23 cellular contexts compared by ENCODE assay signal in the genomic region with DNA sequence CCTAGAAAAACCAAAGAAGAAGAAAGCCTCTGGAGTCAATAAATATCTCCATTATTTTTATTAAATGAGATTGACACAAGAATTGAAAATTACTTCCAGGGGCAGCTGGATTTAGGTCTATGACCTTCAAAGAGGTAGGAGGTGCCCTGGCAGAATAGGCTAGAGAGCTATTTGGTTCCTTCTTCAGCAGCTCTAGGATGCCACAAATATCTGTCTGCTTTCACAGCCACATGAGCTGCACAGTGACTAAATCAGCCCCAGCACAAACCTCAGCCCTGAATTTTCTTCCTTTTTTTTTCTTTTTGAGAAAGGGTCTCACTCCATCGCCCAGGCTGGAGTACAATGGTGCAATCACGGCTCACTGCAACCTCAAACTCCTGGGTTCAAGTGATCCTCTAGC.
"Had no signal": no experiment of that assay in that cellular context is flagged by ENCODE, and none has a peak within 500 bp of the region (broad histone marks: within the 10 kb centered on the region; RNA-seq: fewer than 3 reads in every experiment).

No MANE protein-coding gene starts in this region.

- H3K36me3 ChIP-seq: adrenal gland, SJCRH30 had no signal

- H3K9ac ChIP-seq: SK-N-SH had no signal

- H3K9me3 ChIP-seq: adrenal gland, SJCRH30, SK-N-SH had no signal

- H3K4me2 ChIP-seq: SK-N-SH had no signal

- H3K27ac ChIP-seq: adrenal gland, SJCRH30 had no signal

- H3K27me3 ChIP-seq: adrenal gland, SJCRH30 had no signal

- ATAC-seq: activated CD8-positive, alpha-beta T cell treated with anti-CD3 and anti-CD28 coated beads, Interleukin-2, amount 10 ng/mL, durations not matched to agents 7 days and 5 days; WTC11 had no signal

- H3K4me3 ChIP-seq: adrenal gland, SJCRH30 had no signal

- H3K4me1 ChIP-seq: adrenal gland, SJCRH30 had no signal

- DNase-seq: activated CD4-positive, alpha-beta T cell treated with anti-CD3 and anti-CD28 coated beads, Interleukin-2, amount 50 U/mL, for 4 hours; activated CD4-positive, CD25-positive, alpha-beta regulatory T cell treated with anti-CD3 and anti-CD28 coated beads, Interleukin-2, amount 50 U/mL, for 72 hours; activated CD8-positive, alpha-beta memory T cell treated with anti-CD3 and anti-CD28 coated beads, Interleukin-2, amount 50 U/mL, for 48 hours; activated CD8-positive, alpha-beta T cell treated with anti-CD3 and anti-CD28 coated beads, Interleukin-2, amount 10 ng/mL, durations not matched to agents 7 days and 5 days; activated naive CD4-positive, alpha-beta T cell treated with anti-CD3 and anti-CD28 coated beads, Interleukin-2, amount 50 U/mL, for 16 hours; activated naive CD8-positive, alpha-beta T cell treated with anti-CD3 and anti-CD28 coated beads, Interleukin-2, amount 10 ng/mL, durations not matched to agents 7 days and 5 days; activated T-cell treated with anti-CD3 and anti-CD28 coated beads, Interleukin-2, amount 50 U/mL, for 1 hour; adrenal gland; anterior cingulate cortex; cerebellar nuclear complex; Kasumi-1; KBM-7; NCI-H1105 treated with DMSO at 0.1 percent for 48 hours; NCI-H1436 treated with DMSO at 0.1 percent for 48 hours; NCI-H187; NCI-H2081; NCI-H510A treated with DMSO at 0.1 percent for 48 hours; NCI-H69; NK-92 treated with Interleukin-12 subunit alpha and Interleukin-12 subunit beta, amount 100 ng/mL, for 24 hours; SJCRH30; SK-N-SH; T-helper 1 cell had no signal
